26 cellular contexts compared by ENCODE assay signal in genomic region chr4:138104462-138104775, GRCh38.
DNase-seq lines count a peak whose midpoint lies in the region; ATAC-seq, FAIRE-seq and TF ChIP-seq lines count a peak whose summit lies in the region.
"Had no signal": no experiment of that assay in that cellular context is flagged by ENCODE, and none has a peak within 500 bp of the region (broad histone marks: within the 10 kb centered on the region; RNA-seq: fewer than 3 reads in every experiment).

No MANE protein-coding gene starts in this region.

- no peak for FAIRE-seq in pancreas (lab: Jason Lieb, UNC)
- FAIRE-seq: GM12878 had no signal

- H3K27me3 ChIP-seq in cardiac muscle cell (no peaks in the 10 kb centered on the region), pancreas (no peaks in the 10 kb centered on the region), endodermal cell (ENCODE audit: control insufficient read depth, insufficient read depth, low read length, poor library complexity, severe bottlenecking) (no peaks in the 10 kb centered on the region)
- H3K27me3 ChIP-seq: suprapubic skin had no signal

- no peak for TF ChIP-seq CTCF in cardiac muscle cell (IDR thresholded peaks at IDR 0.05; ENCODE audit: low read depth, low read length)
- no peak for TF ChIP-seq CTCF in glutamatergic neuron (IDR thresholded peaks at IDR 0.05; ENCODE audit: partially characterized antibody, unreplicated experiment)
- TF ChIP-seq CTCF in pancreas (IDR thresholded peaks at IDR 0.05) = no peak
- no peak for TF ChIP-seq CTCF in GM10266 (IDR thresholded peaks at IDR 0.05; ENCODE audit: control insufficient read depth, insufficient read depth, low read depth, missing control alignments)
- no peak for TF ChIP-seq CTCF in endodermal cell (conservative IDR thresholded peaks at IDR 0.05)

- H3K36me3 Mint-ChIP-seq in glutamatergic neuron (ENCODE audit: unreplicated experiment) = peaks cover 5% of the 10 kb centered on the region
- H3K36me3 Mint-ChIP-seq in endodermal cell (ENCODE audit: low read depth) = no peaks in the 10 kb centered on the region
- H3K36me3 Mint-ChIP-seq: activated CD8-positive, alpha-beta memory T cell treated with anti-CD3 and anti-CD28 coated beads, Interleukin-2, amount 10 ng/mL, durations not matched to agents 7 days and 5 days; stimulated activated effector memory CD8-positive, alpha-beta T cell treated with anti-CD3 and anti-CD28 coated beads, Interleukin-12 subunit alpha, Interleukin-12 subunit beta, amount 100 ng/mL, for 72 hours had no signal

- intact Hi-C loops in left cardiac atrium (cut with DNase I) = no loop called here
- intact Hi-C loops in pancreas (cut with DNase I) = no loop called here

- H3K9ac ChIP-seq in endodermal cell (ENCODE audit: extremely low read depth, low read length, poor library complexity, severe bottlenecking) = no peak overlapping the region

- H3K27me3 Mint-ChIP-seq in glutamatergic neuron (ENCODE audit: unreplicated experiment) (peaks cover 7% of the 10 kb centered on the region), endodermal cell (ENCODE audit: insufficient read depth) (no peaks in the 10 kb centered on the region)
- H3K27me3 Mint-ChIP-seq: activated CD8-positive, alpha-beta memory T cell treated with anti-CD3 and anti-CD28 coated beads, Interleukin-2, amount 10 ng/mL, durations not matched to agents 7 days and 5 days; activated naive CD8-positive, alpha-beta T cell treated with anti-CD3 and anti-CD28 coated beads, Interleukin-2, amount 50 U/mL, for 24 hours; CD4-positive, alpha-beta T cell had no signal

- H3K9me3 Mint-ChIP-seq in glutamatergic neuron (ENCODE audit: unreplicated experiment) (peaks cover 9% of the 10 kb centered on the region), endodermal cell (peaks cover 23% of the 10 kb centered on the region)
- H3K9me3 Mint-ChIP-seq: activated naive CD8-positive, alpha-beta T cell treated with anti-CD3 and anti-CD28 coated beads, Interleukin-2, amount 50 U/mL, for 24 hours; CD4-positive, alpha-beta T cell; stimulated activated effector memory CD8-positive, alpha-beta T cell treated with anti-CD3 and anti-CD28 coated beads, Interleukin-12 subunit alpha, Interleukin-12 subunit beta, amount 100 ng/mL, for 72 hours had no signal

- H3K27ac Mint-ChIP-seq in glutamatergic neuron (ENCODE audit: unreplicated experiment) (peak overlapping the region; percentile 95), endodermal cell (no peak overlapping the region)
- H3K27ac Mint-ChIP-seq: activated CD8-positive, alpha-beta memory T cell treated with anti-CD3 and anti-CD28 coated beads, Interleukin-2, amount 10 ng/mL, durations not matched to agents 7 days and 5 days; activated naive CD8-positive, alpha-beta T cell treated with anti-CD3 and anti-CD28 coated beads, Interleukin-2, amount 50 U/mL, for 24 hours; CD4-positive, alpha-beta T cell; stimulated activated effector memory CD8-positive, alpha-beta T cell treated with anti-CD3 and anti-CD28 coated beads, Interleukin-12 subunit alpha, Interleukin-12 subunit beta, amount 100 ng/mL, for 72 hours; WTC11 had no signal

- H3K4me1 Mint-ChIP-seq in glutamatergic neuron (ENCODE audit: low read depth, unreplicated experiment) = peaks cover 23% of the 10 kb centered on the region
- peaks cover 3% of the 10 kb centered on the region for H3K4me1 Mint-ChIP-seq in endodermal cell
- H3K4me1 Mint-ChIP-seq: activated CD8-positive, alpha-beta memory T cell treated with anti-CD3 and anti-CD28 coated beads, Interleukin-2, amount 10 ng/mL, durations not matched to agents 7 days and 5 days; activated naive CD8-positive, alpha-beta T cell treated with anti-CD3 and anti-CD28 coated beads, Interleukin-2, amount 50 U/mL, for 24 hours; stimulated activated effector memory CD8-positive, alpha-beta T cell treated with anti-CD3 and anti-CD28 coated beads, Interleukin-12 subunit alpha, Interleukin-12 subunit beta, amount 100 ng/mL, for 72 hours had no signal

- DNase-seq in cardiac muscle cell (ENCODE audit: low read depth in 1 of 2, low spot score in 1 of 2) (peak in 1 of 2 donors; percentile 41), left cardiac atrium (no peak), glutamatergic neuron (no peak), pancreas (peak in 2 of 6 donors; percentile 3 to 27), GM10266 (ENCODE audit: extremely low spot score) (no peak), endodermal cell (no peak)
- DNase-seq: activated CD8-positive, alpha-beta memory T cell treated with anti-CD3 and anti-CD28 coated beads, Interleukin-2, amount 10 ng/mL, durations not matched to agents 7 days and 5 days; activated naive CD8-positive, alpha-beta T cell treated with anti-CD3 and anti-CD28 coated beads, Interleukin-2, amount 50 U/mL, for 24 hours; activated T-cell treated with anti-CD3 and anti-CD28 coated beads, Interleukin-2, amount 50 U/mL, for 48 hours; AML-193; CD4-positive, alpha-beta T cell; effector CD4-positive, alpha-beta T cell; heart right ventricle; NCI-H1436 treated with DMSO at 0.1 percent for 48 hours; NCI-H2107; NCI-H82; stimulated activated CD4-positive, alpha-beta T cell treated with anti-CD3 and anti-CD28 coated beads, Interleukin-12 subunit alpha, Interleukin-12 subunit beta, amount 100 ng/mL, for 4 hours; stimulated activated CD4-positive, alpha-beta T cell treated with anti-CD3 and anti-CD28 coated beads, Interleukin-4, amount 100 ng/mL, for 24 hours had no signal

- 20 to 28% methylated on average over 3 of the region's 3 CpGs for WGBS in pancreas, 2 donors
- WGBS in endodermal cell (ENCODE audit: insufficient coverage in 1 of 2, insufficient read length in 1 of 2), 2 experiments = 89 to 91% methylated on average over 2 to 3 of the region's 3 CpGs

- no peaks in the 10 kb centered on the region for H3K36me3 ChIP-seq in cardiac muscle cell
- no peaks in the 10 kb centered on the region for H3K36me3 ChIP-seq in pancreas
- H3K36me3 ChIP-seq in endodermal cell (ENCODE audit: control insufficient read depth, insufficient read depth, low read length) = no peaks in the 10 kb centered on the region
- H3K36me3 ChIP-seq: heart right ventricle, suprapubic skin had no signal

- no peaks in the 10 kb centered on the region for H3K9me3 ChIP-seq in cardiac muscle cell (ENCODE audit: low read depth)
- H3K9me3 ChIP-seq in pancreas = no peaks in the 10 kb centered on the region
- peaks cover 7% of the 10 kb centered on the region for H3K9me3 ChIP-seq in endodermal cell (ENCODE audit: control insufficient read depth, low read length)
- H3K9me3 ChIP-seq: suprapubic skin had no signal

- no peak for ATAC-seq in left cardiac atrium
- ATAC-seq in pancreas = peak; percentile 50 to 90 (median 80)
- no peak for ATAC-seq in GM21528 (IDR thresholded peaks at IDR 0.05; ENCODE audit: low FRiP score, unreplicated experiment)
- no peak for ATAC-seq in GM18907 (IDR thresholded peaks at IDR 0.05; ENCODE audit: unreplicated experiment)
- ATAC-seq: activated CD8-positive, alpha-beta memory T cell treated with anti-CD3 and anti-CD28 coated beads, Interleukin-2, amount 10 ng/mL, durations not matched to agents 7 days and 5 days; activated naive CD8-positive, alpha-beta T cell treated with anti-CD3 and anti-CD28 coated beads, Interleukin-2, amount 50 U/mL, for 24 hours; GM12878; heart right ventricle; stimulated activated effector memory CD8-positive, alpha-beta T cell treated with anti-CD3 and anti-CD28 coated beads, Interleukin-12 subunit alpha, Interleukin-12 subunit beta, amount 100 ng/mL, for 72 hours; WTC11 had no signal

- peaks cover 14% of the 10 kb centered on the region for H3K4me1 ChIP-seq in cardiac muscle cell (ENCODE audit: low read depth)
- H3K4me1 ChIP-seq in pancreas = peaks cover 7 to 16% (median 12%) of the 10 kb centered on the region in 3 donors
- H3K4me1 ChIP-seq in endodermal cell (ENCODE audit: control insufficient read depth, insufficient read depth, low read length) = no peaks in the 10 kb centered on the region
- H3K4me1 ChIP-seq: heart right ventricle, suprapubic skin had no signal

- peak overlapping the region; percentile 82 for H3K27ac ChIP-seq in cardiac muscle cell
- H3K27ac ChIP-seq in pancreas = peak overlapping the region in 2 of 4 donors; percentile 25 to 34
- no peak overlapping the region for H3K27ac ChIP-seq in endodermal cell (ENCODE audit: low read depth, low read length)
- H3K27ac ChIP-seq: epithelial cell of prostate, heart right ventricle, RWPE1, suprapubic skin had no signal

- no peak overlapping the region for H3K4me3 ChIP-seq in cardiac muscle cell
- H3K4me3 ChIP-seq in pancreas = peak overlapping the region in 2 of 4 donors; percentile 21 to 29
- no peak overlapping the region for H3K4me3 ChIP-seq in endodermal cell (ENCODE audit: low read length)
- H3K4me3 ChIP-seq: GM12878, heart right ventricle, suprapubic skin had no signal

- H3K4me3 Mint-ChIP-seq in glutamatergic neuron (ENCODE audit: unreplicated experiment) = peak overlapping the region; percentile 76
- H3K4me3 Mint-ChIP-seq in endodermal cell = no peak overlapping the region
- H3K4me3 Mint-ChIP-seq: activated CD8-positive, alpha-beta memory T cell treated with anti-CD3 and anti-CD28 coated beads, Interleukin-2, amount 10 ng/mL, durations not matched to agents 7 days and 5 days; activated naive CD8-positive, alpha-beta T cell treated with anti-CD3 and anti-CD28 coated beads, Interleukin-2, amount 50 U/mL, for 24 hours; CD4-positive, alpha-beta T cell; stimulated activated effector memory CD8-positive, alpha-beta T cell treated with anti-CD3 and anti-CD28 coated beads, Interleukin-12 subunit alpha, Interleukin-12 subunit beta, amount 100 ng/mL, for 72 hours; WTC11 had no signal

Comparison
In these comparisons a context has a peak if more than half of its experiments do, and no peak if none do; other contexts are left out.
1. ATAC-seq: peak in pancreas (4 of 4); none in left cardiac atrium (0 of 2), GM21528 (single experiment) and GM18907 (single experiment).